ENCODE assay signal across 21 cellular contexts in the genomic region with DNA sequence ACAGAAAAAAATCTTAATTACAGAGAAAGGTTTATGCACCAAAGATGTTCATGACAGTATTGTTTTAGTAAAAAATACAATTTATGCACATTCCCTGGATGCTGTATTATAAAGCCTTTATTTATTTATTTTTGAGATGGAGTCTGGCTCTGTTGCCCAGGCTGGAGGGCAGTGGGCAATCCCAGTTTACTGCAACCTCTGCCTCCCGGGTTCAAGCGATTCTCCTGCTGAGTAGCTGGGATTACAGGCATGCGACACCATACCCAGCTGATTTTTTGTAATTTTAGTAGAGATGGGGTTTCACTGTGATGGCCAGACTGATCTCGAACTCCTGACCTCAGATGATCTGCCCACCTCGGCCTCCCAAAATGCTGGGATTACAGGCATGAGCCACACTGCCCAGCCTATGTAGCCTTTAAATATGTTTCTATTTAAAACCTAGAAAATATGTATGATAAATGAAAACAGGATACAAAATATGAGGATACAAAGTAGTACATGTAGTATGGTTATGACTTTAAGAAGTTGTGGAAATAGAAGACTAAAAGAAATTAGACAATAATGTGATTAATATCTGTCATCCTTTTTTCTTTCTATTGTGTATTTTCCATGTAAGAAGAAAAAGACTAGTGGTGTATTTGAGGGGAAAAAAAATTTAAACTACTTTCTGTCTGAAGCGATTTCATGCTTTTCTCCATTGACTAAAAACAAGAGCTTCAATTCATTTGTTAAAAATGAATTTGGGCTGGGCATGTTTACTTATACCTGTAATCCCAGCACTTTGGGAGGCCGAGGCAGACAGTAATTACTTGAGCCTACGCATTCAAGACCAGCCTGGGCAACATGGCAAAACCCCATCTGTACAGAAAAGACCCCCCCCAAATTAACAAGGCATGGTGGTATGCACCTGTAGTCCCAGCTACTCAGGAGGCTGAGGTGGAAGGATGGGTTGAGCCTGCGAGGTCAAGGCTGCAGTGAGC. TPM values are rescaled to one million over a fixed set of nuclear protein-coding genes. Genes with fewer than 3 reads are reported as not detected.
DNase-seq lines count a peak whose midpoint lies in the region; ATAC-seq and TF ChIP-seq lines count a peak whose summit lies in the region.
"Had no signal": no experiment of that assay in that cellular context is flagged by ENCODE, and none has a peak within 500 bp of the region (broad histone marks: within the 10 kb centered on the region; RNA-seq: fewer than 3 reads in every experiment).

No MANE protein-coding gene starts in this region.

- ATAC-seq in activated CD8-positive, alpha-beta T cell treated with anti-CD3 and anti-CD28 coated beads, Interleukin-2, amount 10 ng/mL, durations not matched to agents 7 days and 5 days = no peak
- ATAC-seq in activated CD8-positive, alpha-beta T cell treated with anti-CD3 and anti-CD28 coated beads for 36 hours = no peak
- ATAC-seq in body of pancreas = no peak
- ATAC-seq: A549 had no signal

- TF ChIP-seq POLR2A in body of pancreas (IDR thresholded peaks at IDR 0.05) = no peak

- H3K4me1 ChIP-seq in HEK293 (ENCODE audit: control insufficient read depth, insufficient read depth, low read length) (no peaks in the 10 kb centered on the region), body of pancreas (no peaks in the 10 kb centered on the region)
- H3K4me1 ChIP-seq: A549 had no signal

- peaks cover 3 to 16% of the 10 kb centered on the region in 2 experiments for H3K36me3 ChIP-seq in HEK293 (ENCODE audit: control insufficient read depth in 2 of 2, insufficient read depth in 1 of 2, low read length in 2 of 2)
- peaks cover 0 to 3% of the 10 kb centered on the region in 2 donors for H3K36me3 ChIP-seq in body of pancreas (replicated peaks in 1 of 2; ENCODE audit: insufficient read depth in 1 of 2, low read depth in 2 of 2)

- H3K27me3 ChIP-seq in body of pancreas = no peaks in the 10 kb centered on the region

- no peaks in the 10 kb centered on the region for H3K9me3 ChIP-seq in HEK293 (ENCODE audit: control insufficient read depth, insufficient read depth, low read depth, low read length)
- H3K9me3 ChIP-seq in body of pancreas = no peaks in the 10 kb centered on the region
- H3K9me3 ChIP-seq: A549 had no signal

- H3K4me3 Mint-ChIP-seq in activated CD8-positive, alpha-beta T cell treated with anti-CD3 and anti-CD28 coated beads, Interleukin-2, amount 10 ng/mL, durations not matched to agents 7 days and 5 days = no peak overlapping the region
- no peak overlapping the region for H3K4me3 Mint-ChIP-seq in activated CD8-positive, alpha-beta T cell treated with anti-CD3 and anti-CD28 coated beads for 36 hours
- no peak overlapping the region for H3K4me3 Mint-ChIP-seq in activated T-helper 1 cell treated with anti-CD3 and anti-CD28 coated beads, Interleukin-12 subunit alpha, Interleukin-12 subunit beta, Interleukin-2, Interleukin-4 antibody, amounts not matched to agents 30 ng/mL and 10 ng/mL and 1 ng/mL, durations not matched to agents 14 hours and 24 hours and 36 hours
- no peak overlapping the region for H3K4me3 Mint-ChIP-seq in dendritic cell treated with granulocyte-macrophage colony-stimulating factor and Interleukin-4, amounts not matched to agents 40 ng/mL and 50 ng/mL, for 4 days
- H3K4me3 Mint-ChIP-seq: CD4-positive, alpha-beta T cell; H9 had no signal

- 84 to 86% methylated on average over 9 of the region's 9 CpGs for WGBS in body of pancreas, 2 donors

- H3K27ac Mint-ChIP-seq in activated CD8-positive, alpha-beta T cell treated with anti-CD3 and anti-CD28 coated beads, Interleukin-2, amount 10 ng/mL, durations not matched to agents 7 days and 5 days = no peak overlapping the region
- no peak overlapping the region for H3K27ac Mint-ChIP-seq in activated CD8-positive, alpha-beta T cell treated with anti-CD3 and anti-CD28 coated beads for 36 hours
- peak overlapping the region; percentile 70 for H3K27ac Mint-ChIP-seq in activated T-helper 1 cell treated with anti-CD3 and anti-CD28 coated beads, Interleukin-12 subunit alpha, Interleukin-12 subunit beta, Interleukin-2, Interleukin-4 antibody, amounts not matched to agents 30 ng/mL and 10 ng/mL and 1 ng/mL, durations not matched to agents 14 hours and 24 hours and 36 hours
- peak overlapping the region; percentile 51 for H3K27ac Mint-ChIP-seq in dendritic cell treated with granulocyte-macrophage colony-stimulating factor and Interleukin-4, amounts not matched to agents 40 ng/mL and 50 ng/mL, for 4 days
- H3K27ac Mint-ChIP-seq: CD4-positive, alpha-beta T cell; H9 had no signal

- H3K4me3 ChIP-seq in HEK293 (ENCODE audit: low read depth, low read length) (no peak overlapping the region), body of pancreas (no peak overlapping the region)
- H3K4me3 ChIP-seq: A549, PC-9 had no signal

- H3K27ac ChIP-seq in HEK293 (ENCODE audit: extremely low read depth, low read depth, low read length) (no peak overlapping the region), body of pancreas (no peak overlapping the region)
- H3K27ac ChIP-seq: A549, HL-60, PC-9 had no signal

- POLR2A ChIA-PET in activated CD8-positive, alpha-beta T cell treated with anti-CD3 and anti-CD28 coated beads, Interleukin-2, amount 10 ng/mL, durations not matched to agents 7 days and 5 days (lab: Charles Lee) = interaction anchor here (0.6 kb wide), 2 partner anchors 15 to 275 kb away, joined by 3 to 4 read pairs; no protein-coding TSS in a partner anchor
- POLR2A ChIA-PET in activated CD8-positive, alpha-beta T cell treated with anti-CD3 and anti-CD28 coated beads for 36 hours (lab: Charles Lee) = interaction anchor here (0.6 to 1.6 kb wide), 2 partner anchors 11 to 530 kb away, joined by 3 read pairs; no protein-coding TSS in a partner anchor
- POLR2A ChIA-PET in HEK293 (lab: Yijun Ruan, JAX) = interaction anchor here (0.7 kb wide), 1 partner anchor 761 kb away, joined by 3 read pairs; no protein-coding TSS in a partner anchor

- H3K4me1 Mint-ChIP-seq in activated CD8-positive, alpha-beta T cell treated with anti-CD3 and anti-CD28 coated beads, Interleukin-2, amount 10 ng/mL, durations not matched to agents 7 days and 5 days (ENCODE audit: low read depth) = no peaks in the 10 kb centered on the region
- H3K4me1 Mint-ChIP-seq in activated CD8-positive, alpha-beta T cell treated with anti-CD3 and anti-CD28 coated beads for 36 hours (ENCODE audit: low read depth) = peaks cover 21% of the 10 kb centered on the region
- peaks cover 6% of the 10 kb centered on the region for H3K4me1 Mint-ChIP-seq in activated T-helper 1 cell treated with anti-CD3 and anti-CD28 coated beads, Interleukin-12 subunit alpha, Interleukin-12 subunit beta, Interleukin-2, Interleukin-4 antibody, amounts not matched to agents 30 ng/mL and 10 ng/mL and 1 ng/mL, durations not matched to agents 14 hours and 24 hours and 36 hours (ENCODE audit: low read depth)
- H3K4me1 Mint-ChIP-seq in dendritic cell treated with granulocyte-macrophage colony-stimulating factor and Interleukin-4, amounts not matched to agents 40 ng/mL and 50 ng/mL, for 4 days (ENCODE audit: low read depth) = peaks cover 23% of the 10 kb centered on the region
- H3K4me1 Mint-ChIP-seq: H9 had no signal

- peaks cover 6% of the 10 kb centered on the region for H3K9me3 Mint-ChIP-seq in activated CD8-positive, alpha-beta T cell treated with anti-CD3 and anti-CD28 coated beads, Interleukin-2, amount 10 ng/mL, durations not matched to agents 7 days and 5 days (ENCODE audit: insufficient read depth)
- peaks cover 4% of the 10 kb centered on the region for H3K9me3 Mint-ChIP-seq in activated CD8-positive, alpha-beta T cell treated with anti-CD3 and anti-CD28 coated beads for 36 hours
- no peaks in the 10 kb centered on the region for H3K9me3 Mint-ChIP-seq in activated T-helper 1 cell treated with anti-CD3 and anti-CD28 coated beads, Interleukin-12 subunit alpha, Interleukin-12 subunit beta, Interleukin-2, Interleukin-4 antibody, amounts not matched to agents 30 ng/mL and 10 ng/mL and 1 ng/mL, durations not matched to agents 14 hours and 24 hours and 36 hours
- H3K9me3 Mint-ChIP-seq in dendritic cell treated with granulocyte-macrophage colony-stimulating factor and Interleukin-4, amounts not matched to agents 40 ng/mL and 50 ng/mL, for 4 days = no peaks in the 10 kb centered on the region
- H3K9me3 Mint-ChIP-seq: CD4-positive, alpha-beta T cell had no signal

- H3K36me3 Mint-ChIP-seq in activated CD8-positive, alpha-beta T cell treated with anti-CD3 and anti-CD28 coated beads, Interleukin-2, amount 10 ng/mL, durations not matched to agents 7 days and 5 days (ENCODE audit: low read depth) = peaks cover 17% of the 10 kb centered on the region
- H3K36me3 Mint-ChIP-seq in activated CD8-positive, alpha-beta T cell treated with anti-CD3 and anti-CD28 coated beads for 36 hours (ENCODE audit: low read depth) = peaks cover 17% of the 10 kb centered on the region
- peaks cover 11% of the 10 kb centered on the region for H3K36me3 Mint-ChIP-seq in activated T-helper 1 cell treated with anti-CD3 and anti-CD28 coated beads, Interleukin-12 subunit alpha, Interleukin-12 subunit beta, Interleukin-2, Interleukin-4 antibody, amounts not matched to agents 30 ng/mL and 10 ng/mL and 1 ng/mL, durations not matched to agents 14 hours and 24 hours and 36 hours (ENCODE audit: low read depth)
- peaks cover 39% of the 10 kb centered on the region for H3K36me3 Mint-ChIP-seq in dendritic cell treated with granulocyte-macrophage colony-stimulating factor and Interleukin-4, amounts not matched to agents 40 ng/mL and 50 ng/mL, for 4 days (ENCODE audit: low read depth)

- intact Hi-C loops in activated CD8-positive, alpha-beta T cell treated with anti-CD3 and anti-CD28 coated beads for 36 hours (cut with micrococcal nuclease) = no loop called here
- intact Hi-C loops in activated T-helper 1 cell treated with anti-CD3 and anti-CD28 coated beads, Interleukin-12 subunit alpha, Interleukin-12 subunit beta, Interleukin-2, Interleukin-4 antibody, amounts not matched to agents 30 ng/mL and 10 ng/mL and 1 ng/mL, durations not matched to agents 14 hours and 24 hours and 36 hours (cut with micrococcal nuclease) = loop anchor here (1.0 kb wide), 3 partner anchors 12 to 202 kb away; no protein-coding TSS in a partner anchor
- intact Hi-C loops in dendritic cell treated with granulocyte-macrophage colony-stimulating factor and Interleukin-4, amounts not matched to agents 40 ng/mL and 50 ng/mL, for 4 days (cut with micrococcal nuclease) = no loop called here
- intact Hi-C loops in body of pancreas (cut with DNase I) = no loop called here

- H3K27me3 Mint-ChIP-seq in activated CD8-positive, alpha-beta T cell treated with anti-CD3 and anti-CD28 coated beads, Interleukin-2, amount 10 ng/mL, durations not matched to agents 7 days and 5 days (ENCODE audit: low read depth) = no peaks in the 10 kb centered on the region
- H3K27me3 Mint-ChIP-seq in activated CD8-positive, alpha-beta T cell treated with anti-CD3 and anti-CD28 coated beads for 36 hours = no peaks in the 10 kb centered on the region
- no peaks in the 10 kb centered on the region for H3K27me3 Mint-ChIP-seq in activated T-helper 1 cell treated with anti-CD3 and anti-CD28 coated beads, Interleukin-12 subunit alpha, Interleukin-12 subunit beta, Interleukin-2, Interleukin-4 antibody, amounts not matched to agents 30 ng/mL and 10 ng/mL and 1 ng/mL, durations not matched to agents 14 hours and 24 hours and 36 hours (ENCODE audit: insufficient read depth)
- H3K27me3 Mint-ChIP-seq in dendritic cell treated with granulocyte-macrophage colony-stimulating factor and Interleukin-4, amounts not matched to agents 40 ng/mL and 50 ng/mL, for 4 days = no peaks in the 10 kb centered on the region
- H3K27me3 Mint-ChIP-seq: CD4-positive, alpha-beta T cell had no signal

- no peak for TF ChIP-seq CTCF in activated CD8-positive, alpha-beta T cell treated with anti-CD3 and anti-CD28 coated beads for 36 hours (IDR thresholded peaks at IDR 0.05)
- TF ChIP-seq CTCF in HEK293 (tag by site-specific recombination; IDR thresholded peaks at IDR 0.05) (no peak), body of pancreas (IDR thresholded peaks at IDR 0.05) (no peak)

- DNase-seq in activated CD8-positive, alpha-beta T cell treated with anti-CD3 and anti-CD28 coated beads, Interleukin-2, amount 10 ng/mL, durations not matched to agents 7 days and 5 days = peak; percentile 10
- no peak for DNase-seq in activated CD8-positive, alpha-beta T cell treated with anti-CD3 and anti-CD28 coated beads for 36 hours
- DNase-seq in activated T-helper 1 cell treated with anti-CD3 and anti-CD28 coated beads, Interleukin-12 subunit alpha, Interleukin-12 subunit beta, Interleukin-2, Interleukin-4 antibody, amounts not matched to agents 30 ng/mL and 10 ng/mL and 1 ng/mL, durations not matched to agents 14 hours and 24 hours and 36 hours (ENCODE audit: low spot score) = no peak
- DNase-seq in COLO829 (ENCODE audit: low spot score) = no peak
- no peak for DNase-seq in central memory CD4-positive, alpha-beta T cell
- no peak for DNase-seq in body of pancreas
- DNase-seq: CD4-positive, alpha-beta T cell; DMS153; GDM1; H9; IMR-90; Karpas-422; NCI-H1417 treated with DMSO at 0.1 percent for 48 hours; NCI-H2029; NCI-H2171; NCI-H526; PC-9 had no signal

- CTCF ChIA-PET in activated CD8-positive, alpha-beta T cell treated with anti-CD3 and anti-CD28 coated beads, Interleukin-2, amount 10 ng/mL, durations not matched to agents 7 days and 5 days (lab: Charles Lee) = interaction anchor here (4.5 kb wide), 1 partner anchor 12 kb away, joined by 22 read pairs; no protein-coding TSS in a partner anchor
- CTCF ChIA-PET in activated CD8-positive, alpha-beta T cell treated with anti-CD3 and anti-CD28 coated beads for 36 hours (lab: Charles Lee) = interaction anchor here (0.8 to 2.1 kb wide), 4 partner anchors 12 to 270 kb away, joined by 3 to 8 read pairs (median 3); no protein-coding TSS in a partner anchor
- CTCF ChIA-PET in HEK293 (lab: Yijun Ruan, JAX) = interaction anchor here (0.7 kb wide), 4 partner anchors 442 to 1473 kb away, joined by 3 to 7 read pairs (median 4); no protein-coding TSS in a partner anchor

RNA-seq across cellular contexts. Expression of a gene that starts 13.1 kb away (rescaled TPM):
- 10 to 100 TPM; 35.4 to 36.7 TPM for total RNA-seq in activated CD8-positive, alpha-beta T cell treated with anti-CD3 and anti-CD28 coated beads, Interleukin-2, amount 10 ng/mL, durations not matched to agents 7 days and 5 days
- total RNA-seq in activated CD8-positive, alpha-beta T cell treated with anti-CD3 and anti-CD28 coated beads for 36 hours = 10 to 100 TPM; 46.6 to 49.8 TPM
- 65.7 and 65.8 TPM in 2 replicates for total RNA-seq in activated T-helper 1 cell treated with anti-CD3 and anti-CD28 coated beads, Interleukin-12 subunit alpha, Interleukin-12 subunit beta, Interleukin-2, Interleukin-4 antibody, amounts not matched to agents 30 ng/mL and 10 ng/mL and 1 ng/mL, durations not matched to agents 14 hours and 24 hours and 36 hours
- total RNA-seq in body of pancreas = 1 to 10 TPM; 7.5 to 9.6 TPM

Comparison
In these comparisons a context has a peak if more than half of its experiments do, and no peak if none do; other contexts are left out.
1. H3K27ac Mint-ChIP-seq: peak in activated T-helper 1 cell treated with anti-CD3 and anti-CD28 coated beads, Interleukin-12 subunit alpha, Interleukin-12 subunit beta, Interleukin-2, Interleukin-4 antibody, amounts not matched to agents 30 ng/mL and 10 ng/mL and 1 ng/mL, durations not matched to agents 14 hours and 24 hours and 36 hours (single experiment) and dendritic cell treated with granulocyte-macrophage colony-stimulating factor and Interleukin-4, amounts not matched to agents 40 ng/mL and 50 ng/mL, for 4 days (single experiment); none in activated CD8-positive, alpha-beta T cell treated with anti-CD3 and anti-CD28 coated beads, Interleukin-2, amount 10 ng/mL, durations not matched to agents 7 days and 5 days (single experiment) and activated CD8-positive, alpha-beta T cell treated with anti-CD3 and anti-CD28 coated beads for 36 hours (single experiment).